Comparison of ENCODE assay signal across 1 cellular context in genomic region chr17:68289936-68290267, GRCh38.
TF ChIP-seq lines count a peak whose summit lies in the region.

No MANE protein-coding gene starts in this region.

TF ChIP-seq in HCT116, 20 proteins besides CTCF, POLR2A, EP300 and RAD21 (continued from another document):
- no peak for TF ChIP-seq MAX (IDR thresholded peaks at IDR 0.05)
- no peak for TF ChIP-seq CBX3 (IDR thresholded peaks at IDR 0.05; ENCODE audit: low read depth)
- TF ChIP-seq YY1 (IDR thresholded peaks at IDR 0.05; ENCODE audit: extremely low read depth, insufficient replicate concordance, low read depth, low read length), result no peak
